21 cellular contexts compared by ENCODE assay signal in the genomic region with DNA sequence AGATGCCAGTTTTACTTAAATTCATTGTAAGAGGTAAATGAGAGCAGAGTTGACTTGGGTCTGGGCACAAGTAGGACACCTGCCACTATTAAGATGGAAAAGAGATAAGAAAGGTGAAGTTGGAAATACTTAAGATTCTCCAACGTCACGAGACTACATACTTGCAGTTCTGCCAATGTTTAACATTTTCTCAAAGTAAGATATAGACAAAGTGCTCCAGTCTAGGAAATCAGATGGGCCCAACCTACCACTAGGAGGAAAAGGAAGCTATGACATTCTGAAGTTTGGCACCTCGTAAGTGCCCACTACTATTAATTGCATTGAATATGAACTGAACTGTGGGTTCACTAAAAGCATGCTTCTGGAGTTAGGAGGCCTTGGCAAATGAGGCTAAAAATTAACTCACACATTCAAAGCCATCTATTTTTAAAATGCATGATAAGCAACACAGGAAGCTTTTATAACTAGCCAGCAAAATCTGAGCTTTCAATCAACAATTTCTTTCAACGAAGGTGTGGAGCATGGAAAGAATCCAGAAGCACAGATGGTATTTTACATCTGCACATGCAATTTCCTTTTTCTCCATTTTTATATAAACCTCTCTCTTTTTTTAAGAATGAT.
"Had no signal": no experiment of that assay in that cellular context is flagged by ENCODE, and none has a peak within 500 bp of the region (broad histone marks: within the 10 kb centered on the region; RNA-seq: fewer than 3 reads in every experiment).

No MANE protein-coding gene starts in this region.

- H3K9me3 ChIP-seq: adrenal gland, ascending aorta, upper lobe of left lung had no signal

- ATAC-seq: activated T-helper 17 cell treated with anti-CD3 and anti-CD28 coated beads, Interleukin-2, amount 50 U/mL, for 72 hours; naive thymus-derived CD4-positive, alpha-beta T cell; stimulated activated naive CD8-positive, alpha-beta T cell treated with anti-CD3 and anti-CD28 coated beads, Interleukin-15, Interleukin-2, amounts not matched to agents 100 U/mL and 50 U/mL, for 24 hours; WTC11 had no signal

- H3K9ac ChIP-seq: neural progenitor cell had no signal

- H3K27ac Mint-ChIP-seq: activated naive CD8-positive, alpha-beta T cell; activated T-cell treated with anti-CD3 and anti-CD28 coated beads, Interleukin-2, amount 50 U/mL, for 24 hours; activated T-helper 17 cell treated with anti-CD3 and anti-CD28 coated beads, Interleukin-2, amount 50 U/mL, for 72 hours; naive thymus-derived CD4-positive, alpha-beta T cell; neural progenitor cell; WTC11 had no signal

- H3K4me3 Mint-ChIP-seq: activated naive CD8-positive, alpha-beta T cell; activated T-cell treated with anti-CD3 and anti-CD28 coated beads, Interleukin-2, amount 50 U/mL, for 24 hours; activated T-helper 17 cell treated with anti-CD3 and anti-CD28 coated beads, Interleukin-2, amount 50 U/mL, for 72 hours; naive thymus-derived CD4-positive, alpha-beta T cell; neural progenitor cell; WTC11 had no signal

- H3K4me1 ChIP-seq: adrenal gland, ascending aorta, upper lobe of left lung had no signal

- H3K27me3 Mint-ChIP-seq: activated naive CD8-positive, alpha-beta T cell; activated T-cell treated with anti-CD3 and anti-CD28 coated beads, Interleukin-2, amount 50 U/mL, for 24 hours had no signal

- H3K9me3 Mint-ChIP-seq: neural progenitor cell had no signal

- H3K4me3 ChIP-seq: adrenal gland, ascending aorta, lung, neural progenitor cell, upper lobe of left lung had no signal

- H3K27ac ChIP-seq: adrenal gland, ascending aorta, neural progenitor cell, upper lobe of left lung had no signal

- H3K4me1 Mint-ChIP-seq: activated T-helper 17 cell treated with anti-CD3 and anti-CD28 coated beads, Interleukin-2, amount 50 U/mL, for 72 hours; naive thymus-derived CD4-positive, alpha-beta T cell; neural progenitor cell; WTC11 had no signal

- H3K36me3 ChIP-seq: adrenal gland, ascending aorta, neural progenitor cell, upper lobe of left lung had no signal

- DNase-seq: activated CD4-positive, alpha-beta T cell treated with anti-CD3 and anti-CD28 coated beads, Interleukin-2, amount 50 U/mL, for 4 hours; activated CD8-positive, alpha-beta memory T cell treated with anti-CD3 and anti-CD28 coated beads for 24 hours; activated CD8-positive, alpha-beta memory T cell treated with anti-CD3 and anti-CD28 coated beads, Interleukin-2, amount 50 U/mL, for 4 hours; activated T-cell treated with anti-CD3 and anti-CD28 coated beads, Interleukin-2, amount 50 U/mL, for 24 hours; cerebellar nuclear complex; cortex of kidney; erythroblast; foreskin fibroblast; hypothalamus; naive thymus-derived CD4-positive, alpha-beta T cell; stimulated activated CD4-positive, alpha-beta T cell treated with anti-CD3 and anti-CD28 coated beads, Interleukin-4, amount 100 ng/mL, for 24 hours; stimulated activated naive CD8-positive, alpha-beta T cell treated with anti-CD3 and anti-CD28 coated beads, Interleukin-15, Interleukin-2, amounts not matched to agents 100 U/mL and 50 U/mL, for 24 hours; T-helper 1 cell; upper lobe of left lung had no signal

- H3K36me3 Mint-ChIP-seq: activated naive CD8-positive, alpha-beta T cell; naive thymus-derived CD4-positive, alpha-beta T cell; neural progenitor cell; WTC11 had no signal

- H3K27me3 ChIP-seq: adrenal gland, ascending aorta, neural progenitor cell, upper lobe of left lung had no signal
